In the genomic region with DNA sequence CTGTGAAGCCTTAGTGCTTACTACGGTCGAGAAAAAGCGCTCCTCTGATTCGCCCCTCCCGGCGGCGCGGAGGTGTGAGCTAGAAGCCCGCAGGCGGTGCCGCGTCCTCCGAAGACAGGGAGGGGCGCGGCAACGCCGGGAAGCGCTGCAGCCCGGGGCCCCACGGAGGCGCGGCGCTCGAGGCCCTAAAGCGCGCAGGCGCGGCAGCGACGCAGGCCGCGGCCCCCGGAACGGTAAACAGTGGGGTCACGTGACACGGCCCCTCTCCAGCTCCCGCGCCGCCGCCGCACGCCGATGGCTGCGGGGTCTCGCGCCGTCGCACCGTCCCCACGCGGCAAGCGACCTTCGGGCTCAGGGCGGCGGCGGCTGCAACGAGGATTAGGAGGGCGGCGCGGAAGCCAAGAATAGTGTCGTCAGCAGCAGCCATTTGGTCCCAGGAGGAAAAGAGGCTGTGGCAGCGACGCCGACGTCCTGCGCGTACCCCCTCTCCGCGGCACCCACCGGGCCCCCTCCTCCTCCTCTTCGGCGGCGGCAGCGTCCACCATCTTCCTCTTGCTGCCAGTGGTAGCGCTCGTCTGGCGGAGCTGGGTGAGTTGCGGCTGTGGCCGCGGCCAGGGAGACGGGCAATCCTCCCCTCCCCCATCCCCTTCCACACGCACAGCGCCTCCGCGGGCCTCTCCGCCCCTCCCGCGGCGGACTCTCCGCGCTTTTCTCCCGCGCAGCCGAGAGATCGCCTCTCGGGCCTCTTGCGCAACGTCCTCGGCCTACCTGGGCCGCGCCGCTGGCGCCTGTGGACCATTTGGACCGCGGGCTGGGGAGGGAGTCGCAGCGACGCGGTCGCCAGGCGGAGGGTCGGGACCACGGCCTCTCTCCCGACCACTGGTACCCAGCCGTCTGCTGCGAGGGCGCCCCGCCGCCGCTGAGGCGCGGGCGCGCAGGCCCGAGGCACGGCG, we compare ENCODE assay signal across 1 cellular context.
TF ChIP-seq lines count a peak whose summit lies in the region.

A gene with protein sequence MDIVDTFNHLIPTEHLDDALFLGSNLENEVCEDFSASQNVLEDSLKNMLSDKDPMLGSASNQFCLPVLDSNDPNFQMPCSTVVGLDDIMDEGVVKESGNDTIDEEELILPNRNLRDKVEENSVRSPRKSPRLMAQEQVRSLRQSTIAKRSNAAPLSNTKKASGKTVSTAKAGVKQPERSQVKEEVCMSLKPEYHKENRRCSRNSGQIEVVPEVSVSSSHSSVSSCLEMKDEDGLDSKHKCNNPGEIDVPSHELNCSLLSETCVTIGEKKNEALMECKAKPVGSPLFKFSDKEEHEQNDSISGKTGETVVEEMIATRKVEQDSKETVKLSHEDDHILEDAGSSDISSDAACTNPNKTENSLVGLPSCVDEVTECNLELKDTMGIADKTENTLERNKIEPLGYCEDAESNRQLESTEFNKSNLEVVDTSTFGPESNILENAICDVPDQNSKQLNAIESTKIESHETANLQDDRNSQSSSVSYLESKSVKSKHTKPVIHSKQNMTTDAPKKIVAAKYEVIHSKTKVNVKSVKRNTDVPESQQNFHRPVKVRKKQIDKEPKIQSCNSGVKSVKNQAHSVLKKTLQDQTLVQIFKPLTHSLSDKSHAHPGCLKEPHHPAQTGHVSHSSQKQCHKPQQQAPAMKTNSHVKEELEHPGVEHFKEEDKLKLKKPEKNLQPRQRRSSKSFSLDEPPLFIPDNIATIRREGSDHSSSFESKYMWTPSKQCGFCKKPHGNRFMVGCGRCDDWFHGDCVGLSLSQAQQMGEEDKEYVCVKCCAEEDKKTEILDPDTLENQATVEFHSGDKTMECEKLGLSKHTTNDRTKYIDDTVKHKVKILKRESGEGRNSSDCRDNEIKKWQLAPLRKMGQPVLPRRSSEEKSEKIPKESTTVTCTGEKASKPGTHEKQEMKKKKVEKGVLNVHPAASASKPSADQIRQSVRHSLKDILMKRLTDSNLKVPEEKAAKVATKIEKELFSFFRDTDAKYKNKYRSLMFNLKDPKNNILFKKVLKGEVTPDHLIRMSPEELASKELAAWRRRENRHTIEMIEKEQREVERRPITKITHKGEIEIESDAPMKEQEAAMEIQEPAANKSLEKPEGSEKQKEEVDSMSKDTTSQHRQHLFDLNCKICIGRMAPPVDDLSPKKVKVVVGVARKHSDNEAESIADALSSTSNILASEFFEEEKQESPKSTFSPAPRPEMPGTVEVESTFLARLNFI (N-terminal part only) (plus strand): TSS at position 240 of the 953 bp plus-strand sequence. CDS start 10,750 bp downstream, outside the sequence.

TF ChIP-seq in HEK293, 187 proteins besides CTCF, POLR2A, EP300 and RAD21 (continued from another document and continues in another):
- TF ChIP-seq, protein P1, sequence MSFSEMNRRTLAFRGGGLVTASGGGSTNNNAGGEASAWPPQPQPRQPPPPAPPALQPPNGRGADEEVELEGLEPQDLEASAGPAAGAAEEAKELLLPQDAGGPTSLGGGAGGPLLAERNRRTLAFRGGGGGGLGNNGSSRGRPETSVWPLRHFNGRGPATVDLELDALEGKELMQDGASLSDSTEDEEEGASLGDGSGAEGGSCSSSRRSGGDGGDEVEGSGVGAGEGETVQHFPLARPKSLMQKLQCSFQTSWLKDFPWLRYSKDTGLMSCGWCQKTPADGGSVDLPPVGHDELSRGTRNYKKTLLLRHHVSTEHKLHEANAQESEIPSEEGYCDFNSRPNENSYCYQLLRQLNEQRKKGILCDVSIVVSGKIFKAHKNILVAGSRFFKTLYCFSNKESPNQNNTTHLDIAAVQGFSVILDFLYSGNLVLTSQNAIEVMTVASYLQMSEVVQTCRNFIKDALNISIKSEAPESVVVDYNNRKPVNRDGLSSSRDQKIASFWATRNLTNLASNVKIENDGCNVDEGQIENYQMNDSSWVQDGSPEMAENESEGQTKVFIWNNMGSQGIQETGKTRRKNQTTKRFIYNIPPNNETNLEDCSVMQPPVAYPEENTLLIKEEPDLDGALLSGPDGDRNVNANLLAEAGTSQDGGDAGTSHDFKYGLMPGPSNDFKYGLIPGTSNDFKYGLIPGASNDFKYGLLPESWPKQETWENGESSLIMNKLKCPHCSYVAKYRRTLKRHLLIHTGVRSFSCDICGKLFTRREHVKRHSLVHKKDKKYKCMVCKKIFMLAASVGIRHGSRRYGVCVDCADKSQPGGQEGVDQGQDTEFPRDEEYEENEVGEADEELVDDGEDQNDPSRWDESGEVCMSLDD (tag by site-specific recombination; IDR thresholded peaks at IDR 0.05), result peak; percentile 93
- peak; percentile 56; the same call in 1 of the 2 replicates for TF ChIP-seq REST (tag by site-specific recombination; IDR thresholded peaks at IDR 0.05)
- no peak for TF ChIP-seq ZNF654 (tag by site-specific recombination; IDR thresholded peaks at IDR 0.05; ENCODE audit: low read depth)
- TF ChIP-seq EGR2 (tag by site-specific recombination; IDR thresholded peaks at IDR 0.05; ENCODE audit: low read depth), result peak; percentile 62
- TF ChIP-seq, protein P2, sequence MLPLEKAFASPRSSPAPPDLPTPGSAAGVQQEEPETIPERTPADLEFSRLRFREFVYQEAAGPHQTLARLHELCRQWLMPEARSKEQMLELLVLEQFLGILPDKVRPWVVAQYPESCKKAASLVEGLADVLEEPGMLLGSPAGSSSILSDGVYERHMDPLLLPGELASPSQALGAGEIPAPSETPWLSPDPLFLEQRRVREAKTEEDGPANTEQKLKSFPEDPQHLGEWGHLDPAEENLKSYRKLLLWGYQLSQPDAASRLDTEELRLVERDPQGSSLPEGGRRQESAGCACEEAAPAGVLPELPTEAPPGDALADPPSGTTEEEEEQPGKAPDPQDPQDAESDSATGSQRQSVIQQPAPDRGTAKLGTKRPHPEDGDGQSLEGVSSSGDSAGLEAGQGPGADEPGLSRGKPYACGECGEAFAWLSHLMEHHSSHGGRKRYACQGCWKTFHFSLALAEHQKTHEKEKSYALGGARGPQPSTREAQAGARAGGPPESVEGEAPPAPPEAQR (tag by site-specific recombination; IDR thresholded peaks at IDR 0.05), result no peak
- peak; percentile 39; the same call in 1 of the 2 replicates for TF ChIP-seq ZBTB48 (tag by site-specific recombination; IDR thresholded peaks at IDR 0.05)
- TF ChIP-seq ZNF560 (tag by site-specific recombination; IDR thresholded peaks at IDR 0.05; ENCODE audit: borderline replicate concordance), result no peak
- TF ChIP-seq ZNF830 (tag by site-specific recombination; IDR thresholded peaks at IDR 0.05; ENCODE audit: low read depth), result no peak
- peak; percentile 55; the same call in 1 of the 2 replicates for TF ChIP-seq ZBTB21 (tag by site-specific recombination; IDR thresholded peaks at IDR 0.05)
- peak; percentile 81 for TF ChIP-seq ZNF335 (tag by site-specific recombination; conservative IDR thresholded peaks at IDR 0.05)
- TF ChIP-seq ZNF792 (tag by site-specific recombination; IDR thresholded peaks at IDR 0.05), result peak; percentile 20; the same call in 1 of the 2 replicates
- no peak for TF ChIP-seq ZNF449 (tag by site-specific recombination; IDR thresholded peaks at IDR 0.05)
- TF ChIP-seq ZNF214 (tag by site-specific recombination; IDR thresholded peaks at IDR 0.05; ENCODE audit: borderline replicate concordance), result no peak
- TF ChIP-seq ZNF521 (tag by site-specific recombination; IDR thresholded peaks at IDR 0.05), result no peak
- no peak for TF ChIP-seq TRIM28 (IDR thresholded peaks at IDR 0.05; ENCODE audit: borderline replicate concordance, low read length)
- TF ChIP-seq ZNF518A (tag by site-specific recombination; conservative IDR thresholded peaks at IDR 0.05; ENCODE audit: low read depth), result no peak
- peak; percentile 61; the same call in 1 of the 2 replicates for TF ChIP-seq KLF8 (tag by site-specific recombination; IDR thresholded peaks at IDR 0.05)
- TF ChIP-seq ZNF169 (tag by site-specific recombination; IDR thresholded peaks at IDR 0.05), result no peak
- TF ChIP-seq MZF1 (tag by site-specific recombination; IDR thresholded peaks at IDR 0.05; ENCODE audit: borderline replicate concordance), result peak; percentile 39; the same call in 1 of the 2 replicates
- TF ChIP-seq, protein P3, sequence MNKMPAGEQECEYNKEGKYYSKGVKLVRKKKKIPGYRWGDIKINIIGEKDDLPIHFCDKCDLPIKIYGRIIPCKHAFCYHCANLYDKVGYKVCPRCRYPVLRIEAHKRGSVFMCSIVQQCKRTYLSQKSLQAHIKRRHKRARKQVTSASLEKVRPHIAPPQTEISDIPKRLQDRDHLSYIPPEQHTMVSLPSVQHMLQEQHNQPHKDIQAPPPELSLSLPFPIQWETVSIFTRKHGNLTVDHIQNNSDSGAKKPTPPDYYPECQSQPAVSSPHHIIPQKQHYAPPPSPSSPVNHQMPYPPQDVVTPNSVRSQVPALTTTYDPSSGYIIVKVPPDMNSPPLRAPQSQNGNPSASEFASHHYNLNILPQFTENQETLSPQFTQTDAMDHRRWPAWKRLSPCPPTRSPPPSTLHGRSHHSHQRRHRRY (tag by site-specific recombination; IDR thresholded peaks at IDR 0.05), result no peak; the same call in 1 of the 2 replicates
- no peak for TF ChIP-seq TCF7L2 (IDR thresholded peaks at IDR 0.05; ENCODE audit: borderline replicate concordance, low read depth, low read length)
- TF ChIP-seq ZNF776 (tag by site-specific recombination; IDR thresholded peaks at IDR 0.05; ENCODE audit: borderline replicate concordance), result no peak
- peak; percentile 79 for TF ChIP-seq ZBTB6 (tag by site-specific recombination; IDR thresholded peaks at IDR 0.05)
- TF ChIP-seq ZIC2 (tag by site-specific recombination; IDR thresholded peaks at IDR 0.05), result peak; percentile 50
- peak; percentile 71 for TF ChIP-seq ZNF76 (tag by site-specific recombination; IDR thresholded peaks at IDR 0.05; ENCODE audit: borderline replicate concordance, low read depth)
- no peak; the same call in 1 of the 2 replicates for TF ChIP-seq MEIS1 (CRISPR knock-in tag; IDR thresholded peaks at IDR 0.05; ENCODE audit: borderline replicate concordance)
- TF ChIP-seq REPIN1 (tag by site-specific recombination; IDR thresholded peaks at IDR 0.05; ENCODE audit: low read depth), result peak; percentile 44; the same call in 1 of the 2 replicates
